17 cellular contexts compared by ENCODE assay signal in genomic region chr10:96053985-96054384, GRCh38.
"Had no signal": no experiment of that assay in that cellular context is flagged by ENCODE, and none has a peak within 500 bp of the region (broad histone marks: within the 10 kb centered on the region; RNA-seq: fewer than 3 reads in every experiment).

No MANE protein-coding gene starts in this region.

- ATAC-seq: esophagus mucosa; heart right ventricle; naive thymus-derived CD4-positive, alpha-beta T cell; stimulated activated memory B cell treated with anti-CD40 and anti-IgM and Interleukin-4, amounts not matched to agents 10 μg/mL and 1 μg/mL and 100 μg/mL, for 72 hours; stimulated activated naive CD8-positive, alpha-beta T cell treated with anti-CD3 and anti-CD28 coated beads, Interleukin-15, amount 100 ng/mL, for 72 hours; upper lobe of right lung had no signal

- H3K27ac Mint-ChIP-seq: dendritic cell treated with granulocyte-macrophage colony-stimulating factor and Interleukin-4, amounts not matched to agents 40 ng/mL and 50 ng/mL, for 4 days; endodermal cell; naive thymus-derived CD4-positive, alpha-beta T cell; stimulated activated memory B cell treated with anti-CD40 and anti-IgM and Interleukin-4, amounts not matched to agents 10 μg/mL and 1 μg/mL and 100 μg/mL, for 72 hours had no signal

- H3K4me3 Mint-ChIP-seq: dendritic cell treated with granulocyte-macrophage colony-stimulating factor and Interleukin-4, amounts not matched to agents 40 ng/mL and 50 ng/mL, for 4 days; endodermal cell; naive thymus-derived CD4-positive, alpha-beta T cell; nephron progenitor cell; stimulated activated memory B cell treated with anti-CD40 and anti-IgM and Interleukin-4, amounts not matched to agents 10 μg/mL and 1 μg/mL and 100 μg/mL, for 72 hours; stimulated activated naive CD8-positive, alpha-beta T cell treated with anti-CD3 and anti-CD28 coated beads, Interleukin-15, amount 100 ng/mL, for 72 hours had no signal

- H3K27me3 Mint-ChIP-seq: dendritic cell treated with granulocyte-macrophage colony-stimulating factor and Interleukin-4, amounts not matched to agents 40 ng/mL and 50 ng/mL, for 4 days; naive thymus-derived CD4-positive, alpha-beta T cell; stimulated activated memory B cell treated with anti-CD40 and anti-IgM and Interleukin-4, amounts not matched to agents 10 μg/mL and 1 μg/mL and 100 μg/mL, for 72 hours; stimulated activated naive CD8-positive, alpha-beta T cell treated with anti-CD3 and anti-CD28 coated beads, Interleukin-15, amount 100 ng/mL, for 72 hours had no signal

- H3K9me3 Mint-ChIP-seq: dendritic cell treated with granulocyte-macrophage colony-stimulating factor and Interleukin-4, amounts not matched to agents 40 ng/mL and 50 ng/mL, for 4 days; endodermal cell; naive thymus-derived CD4-positive, alpha-beta T cell; nephron progenitor cell; stimulated activated memory B cell treated with anti-CD40 and anti-IgM and Interleukin-4, amounts not matched to agents 10 μg/mL and 1 μg/mL and 100 μg/mL, for 72 hours; stimulated activated naive CD8-positive, alpha-beta T cell treated with anti-CD3 and anti-CD28 coated beads, Interleukin-15, amount 100 ng/mL, for 72 hours had no signal

- DNase-seq: cerebellar nuclear complex; effector CD4-positive, alpha-beta T cell; endodermal cell; heart right ventricle; islet precursor cell; left ventricle myocardium inferior; mesendoderm; naive thymus-derived CD4-positive, alpha-beta T cell; nephron progenitor cell; small intestine; stimulated activated CD4-positive, alpha-beta T cell treated with anti-CD3 and anti-CD28 coated beads, Interleukin-4, amount 100 ng/mL, for 1 hour; stimulated activated naive CD8-positive, alpha-beta T cell treated with anti-CD3 and anti-CD28 coated beads, Interleukin-15, amount 100 ng/mL, for 72 hours; testis; upper lobe of right lung had no signal

- H3K4me1 Mint-ChIP-seq: endodermal cell, nephron progenitor cell had no signal
